1 cellular context compared by ENCODE assay signal in the genomic region with DNA sequence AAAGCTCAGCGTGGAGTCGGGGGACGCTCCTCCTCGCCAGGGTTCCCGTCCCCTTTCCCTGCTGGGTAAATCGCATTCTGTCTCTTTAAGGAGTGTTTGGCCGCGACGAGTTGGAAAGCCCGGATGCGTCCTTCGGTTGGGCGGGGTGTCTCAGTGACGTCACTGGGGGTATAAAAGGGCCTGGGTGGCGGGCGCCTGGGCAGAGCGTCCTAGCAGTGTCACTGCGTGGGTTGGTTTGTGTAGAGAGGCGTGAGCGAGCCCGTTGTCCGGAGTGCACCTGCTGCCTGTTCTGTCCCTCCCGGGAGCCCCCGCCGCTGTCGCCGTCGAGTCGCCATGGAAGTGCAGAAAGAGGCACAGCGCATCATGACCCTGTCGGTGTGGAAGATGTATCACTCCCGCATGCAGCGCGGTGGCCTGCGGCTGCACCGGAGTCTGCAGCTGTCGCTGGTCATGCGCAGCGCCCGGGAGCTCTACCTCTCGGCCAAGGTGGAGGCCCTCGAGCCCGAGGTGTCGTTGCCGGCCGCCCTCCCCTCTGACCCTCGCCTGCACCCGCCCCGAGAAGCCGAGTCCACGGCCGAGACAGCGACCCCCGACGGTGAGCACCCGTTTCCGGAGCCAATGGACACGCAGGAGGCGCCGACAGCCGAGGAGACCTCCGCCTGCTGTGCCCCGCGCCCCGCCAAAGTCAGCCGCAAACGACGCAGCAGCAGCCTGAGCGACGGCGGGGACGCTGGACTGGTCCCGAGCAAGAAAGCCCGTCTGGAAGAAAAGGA.
TF ChIP-seq lines count a peak whose summit lies in the region.

No MANE protein-coding gene starts in this region.

TF ChIP-seq in K562, 482 proteins besides CTCF, POLR2A, EP300 and RAD21 (continued from another document and continues in another):
- TF ChIP-seq, protein P1, sequence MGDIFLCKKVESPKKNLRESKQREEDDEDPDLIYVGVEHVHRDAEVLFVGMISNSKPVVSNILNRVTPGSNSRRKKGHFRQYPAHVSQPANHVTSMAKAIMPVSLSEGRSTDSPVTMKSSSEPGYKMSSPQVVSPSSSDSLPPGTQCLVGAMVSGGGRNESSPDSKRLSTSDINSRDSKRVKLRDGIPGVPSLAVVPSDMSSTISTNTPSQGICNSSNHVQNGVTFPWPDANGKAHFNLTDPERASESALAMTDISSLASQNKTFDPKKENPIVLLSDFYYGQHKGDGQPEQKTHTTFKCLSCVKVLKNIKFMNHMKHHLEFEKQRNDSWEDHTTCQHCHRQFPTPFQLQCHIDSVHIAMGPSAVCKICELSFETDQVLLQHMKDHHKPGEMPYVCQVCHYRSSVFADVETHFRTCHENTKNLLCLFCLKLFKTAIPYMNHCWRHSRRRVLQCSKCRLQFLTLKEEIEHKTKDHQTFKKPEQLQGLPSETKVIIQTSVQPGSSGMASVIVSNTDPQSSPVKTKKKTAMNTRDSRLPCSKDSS (IDR thresholded peaks at IDR 0.05; ENCODE audit: low read depth, partially characterized antibody): no peak
- TF ChIP-seq STAT5B (CRISPR knock-in tag; IDR thresholded peaks at IDR 0.05) (no peak), HMG20A (CRISPR knock-in tag; conservative IDR thresholded peaks at IDR 0.05) (no peak), ZNF232 (CRISPR knock-in tag; IDR thresholded peaks at IDR 0.05) (no peak), ZFP91 (CRISPR knock-in tag; IDR thresholded peaks at IDR 0.05) (peak; percentile 98), ATF2 (CRISPR knock-in tag; IDR thresholded peaks at IDR 0.05) (peak; percentile 16; the same call in 1 of the 2 replicates), HNRNPL (IDR thresholded peaks at IDR 0.05; ENCODE audit: low read depth, low read length) (peak; percentile 98), RHOXF2B (CRISPR knock-in tag; conservative IDR thresholded peaks at IDR 0.05) (no peak), TGIF2 (CRISPR knock-in tag; IDR thresholded peaks at IDR 0.05) (0 out of 2 replicates have a peak, but pooled peaks have one; percentile 7), ZNF282 (CRISPR knock-in tag; IDR thresholded peaks at IDR 0.05) (peak; percentile 91; the same call in 1 of the 2 replicates), ZMIZ1 (IDR thresholded peaks at IDR 0.05; ENCODE audit: low read depth in 2 of 2, low read length in 2 of 2) (peak; percentile 14 to 90; a peak in 3 of 4 replicates), KLF10 (CRISPR knock-in tag; IDR thresholded peaks at IDR 0.05) (no peak), NFIX (CRISPR knock-in tag; IDR thresholded peaks at IDR 0.05; ENCODE audit: low read depth) (no peak), PURB (CRISPR knock-in tag; IDR thresholded peaks at IDR 0.05; ENCODE audit: low read depth) (no peak), TAF1 (IDR thresholded peaks at IDR 0.05; ENCODE audit: control insufficient read depth, extremely low read depth, insufficient read depth, low read length, severe bottlenecking) (peak; percentile 99), POLR2G (IDR thresholded peaks at IDR 0.05; ENCODE audit: low read depth, low read length) (peak; percentile 96), TFAM (CRISPR knock-in tag; conservative IDR thresholded peaks at IDR 0.05) (no peak), TRIM28 (IDR thresholded peaks at IDR 0.05) (no peak), NCOA6 (IDR thresholded peaks at IDR 0.05) (peak; percentile 72; the same call in 1 of the 2 replicates), HLTF (IDR thresholded peaks at IDR 0.05) (no peak), POLR3A (IDR thresholded peaks at IDR 0.05; ENCODE audit: borderline replicate concordance, extremely low read depth, insufficient read depth, insufficient read length) (no peak), ZNF449 (CRISPR knock-in tag; IDR thresholded peaks at IDR 0.05) (no peak), ZNF324 (CRISPR knock-in tag; IDR thresholded peaks at IDR 0.05) (no peak), RUNX1 (IDR thresholded peaks at IDR 0.05; ENCODE audit: low read depth) (peak; percentile 18; the same call in 1 of the 2 replicates), ZBTB2 (IDR thresholded peaks at IDR 0.05) (no peak), E2F4 (CRISPR knock-in tag; IDR thresholded peaks at IDR 0.05; ENCODE audit: low read depth) (no peak), XRCC5 (IDR thresholded peaks at IDR 0.05; ENCODE audit: low read depth, low read length) (peak; percentile 81), TSC22D4 (tag; IDR thresholded peaks at IDR 0.05) (no peak), HMGN3 (IDR thresholded peaks at IDR 0.05; ENCODE audit: borderline replicate concordance, extremely low read depth, insufficient read length, low read depth, low read length) (peak; percentile 64), ATF4 (CRISPR knock-in tag; IDR thresholded peaks at IDR 0.05) (no peak), FOXJ3 (CRISPR knock-in tag; IDR thresholded peaks at IDR 0.05) (no peak)
- TF ChIP-seq, protein P2, sequence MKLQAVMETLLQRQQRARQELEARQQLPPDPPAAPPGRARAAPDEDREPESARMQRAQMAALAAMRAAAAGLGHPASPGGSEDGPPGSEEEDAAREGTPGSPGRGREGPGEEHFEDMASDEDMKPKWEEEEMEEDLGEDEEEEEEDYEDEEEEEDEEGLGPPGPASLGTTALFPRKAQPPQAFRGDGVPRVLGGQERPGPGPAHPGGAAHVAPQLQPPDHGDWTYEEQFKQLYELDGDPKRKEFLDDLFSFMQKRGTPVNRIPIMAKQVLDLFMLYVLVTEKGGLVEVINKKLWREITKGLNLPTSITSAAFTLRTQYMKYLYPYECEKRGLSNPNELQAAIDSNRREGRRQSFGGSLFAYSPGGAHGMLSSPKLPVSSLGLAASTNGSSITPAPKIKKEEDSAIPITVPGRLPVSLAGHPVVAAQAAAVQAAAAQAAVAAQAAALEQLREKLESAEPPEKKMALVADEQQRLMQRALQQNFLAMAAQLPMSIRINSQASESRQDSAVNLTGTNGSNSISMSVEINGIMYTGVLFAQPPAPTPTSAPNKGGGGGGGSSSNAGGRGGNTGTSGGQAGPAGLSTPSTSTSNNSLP (IDR thresholded peaks at IDR 0.05; ENCODE audit: borderline replicate concordance, low read depth, low read length): no peak
- TF ChIP-seq, protein P3, sequence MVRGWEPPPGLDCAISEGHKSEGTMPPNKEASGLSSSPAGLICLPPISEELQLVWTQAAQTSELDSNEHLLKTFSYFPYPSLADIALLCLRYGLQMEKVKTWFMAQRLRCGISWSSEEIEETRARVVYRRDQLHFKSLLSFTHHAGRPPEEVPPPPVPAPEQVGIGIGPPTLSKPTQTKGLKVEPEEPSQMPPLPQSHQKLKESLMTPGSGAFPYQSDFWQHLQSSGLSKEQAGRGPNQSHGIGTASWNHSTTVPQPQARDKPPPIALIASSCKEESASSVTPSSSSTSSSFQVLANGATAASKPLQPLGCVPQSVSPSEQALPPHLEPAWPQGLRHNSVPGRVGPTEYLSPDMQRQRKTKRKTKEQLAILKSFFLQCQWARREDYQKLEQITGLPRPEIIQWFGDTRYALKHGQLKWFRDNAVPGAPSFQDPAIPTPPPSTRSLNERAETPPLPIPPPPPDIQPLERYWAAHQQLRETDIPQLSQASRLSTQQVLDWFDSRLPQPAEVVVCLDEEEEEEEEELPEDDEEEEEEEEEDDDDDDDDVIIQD (CRISPR knock-in tag; IDR thresholded peaks at IDR 0.05): no peak
